In genomic region chr10:6669269-6669859, GRCh38 we compare ENCODE assay signal across 8 cellular contexts.
DNase-seq lines count a peak whose midpoint lies in the region; ATAC-seq, FAIRE-seq and TF ChIP-seq lines count a peak whose summit lies in the region.

No MANE protein-coding gene starts in this region.

- H3K4me1 Mint-ChIP-seq in activated CD8-positive, alpha-beta T cell treated with anti-CD3 and anti-CD28 coated beads for 36 hours (ENCODE audit: low read depth) = peaks cover 24% of the 10 kb centered on the region

- TF ChIP-seq POLR2A in transverse colon (IDR thresholded peaks at IDR 0.05) = no peak

- WGBS in transverse colon (ENCODE audit: low coverage in 1 of 2), 2 donors = 22 to 26% methylated on average over 5 of the region's 5 CpGs

- no peaks in the 10 kb centered on the region for H3K27me3 Mint-ChIP-seq in activated CD8-positive, alpha-beta T cell treated with anti-CD3 and anti-CD28 coated beads for 36 hours

- H3K4me3 ChIP-seq in transverse colon = no peak overlapping the region

- in situ Hi-C loops in transverse colon (cut with MboI; ENCODE audit: low pct_ligation_motif_present in 1 of 4, low pct_unique_long_range_greater_than_20kb in 1 of 4, low sequenced_read_pairs in 3 of 4) = loop anchor here (25.0 kb wide), 3 partner anchors 232 to 743 kb away; partner anchors contain the start of gene SFMBT2 (in 2 of the 4)

- DNase-seq in Kasumi-1 (lab: John Stamatoyannopoulos, UW) (peak; percentile 86 to 92), iPS-NIHi7 (ENCODE audit: extremely low spot score) (peak; percentile 49), transverse colon (no peak), germinal center (ENCODE audit: low spot score) (no peak)
- DNase-seq in activated CD8-positive, alpha-beta T cell treated with anti-CD3 and anti-CD28 coated beads for 36 hours = peak; percentile 44

- H3K27ac ChIP-seq in transverse colon = no peak overlapping the region

- H3K9me3 ChIP-seq in transverse colon = no peaks in the 10 kb centered on the region

- intact Hi-C loops in activated CD8-positive, alpha-beta T cell treated with anti-CD3 and anti-CD28 coated beads for 36 hours (cut with micrococcal nuclease) = loop anchor here (5.0 kb wide), 1 partner anchor 252 kb away; no protein-coding TSS in a partner anchor
- intact Hi-C loops in transverse colon (cut with DNase I; ENCODE audit: low total_unique reads) = no loop called here

- no peaks in the 10 kb centered on the region for H3K36me3 ChIP-seq in transverse colon

- H3K4me1 ChIP-seq in transverse colon = no peaks in the 10 kb centered on the region

- POLR2A ChIA-PET in activated CD8-positive, alpha-beta T cell treated with anti-CD3 and anti-CD28 coated beads for 36 hours (lab: Charles Lee) = interaction anchor here (1.2 kb wide), 1 partner anchor 87 kb away, joined by 3 read pairs; no protein-coding TSS in a partner anchor

- peak; percentile 83 for TF ChIP-seq CTCF in activated CD8-positive, alpha-beta T cell treated with anti-CD3 and anti-CD28 coated beads for 36 hours (IDR thresholded peaks at IDR 0.05)
- TF ChIP-seq CTCF in transverse colon (IDR thresholded peaks at IDR 0.05) = peak; percentile 44 to 61 (median 58)

- peak; percentile 65 for FAIRE-seq in G401.6 (lab: Jason Lieb, UNC)

- H3K27me3 ChIP-seq in transverse colon = peaks cover 13% of the 10 kb centered on the region

- H3K4me3 Mint-ChIP-seq in activated CD8-positive, alpha-beta T cell treated with anti-CD3 and anti-CD28 coated beads for 36 hours = no peak overlapping the region

- H3K9me3 Mint-ChIP-seq in activated CD8-positive, alpha-beta T cell treated with anti-CD3 and anti-CD28 coated beads for 36 hours = no peaks in the 10 kb centered on the region

- no peak for TF ChIP-seq EP300 in transverse colon (IDR thresholded peaks at IDR 0.05; ENCODE audit: low read depth)

- H3K36me3 Mint-ChIP-seq in activated CD8-positive, alpha-beta T cell treated with anti-CD3 and anti-CD28 coated beads for 36 hours (ENCODE audit: low read depth) = no peaks in the 10 kb centered on the region

- no peak overlapping the region for H3K27ac Mint-ChIP-seq in activated CD8-positive, alpha-beta T cell treated with anti-CD3 and anti-CD28 coated beads for 36 hours

- CTCF ChIA-PET in activated CD8-positive, alpha-beta T cell treated with anti-CD3 and anti-CD28 coated beads for 36 hours (lab: Charles Lee) = interaction anchor here (0.7 to 5.9 kb wide), 27 partner anchors 10 to 268 kb away, joined by 3 to 66 read pairs (median 7); partner anchors contain the start of gene PRKCQ

- ATAC-seq in activated CD8-positive, alpha-beta T cell treated with anti-CD3 and anti-CD28 coated beads for 36 hours = peak; percentile 47
- ATAC-seq in GM21381 (IDR thresholded peaks at IDR 0.05; ENCODE audit: unreplicated experiment) = no peak
- ATAC-seq in GM18520 (IDR thresholded peaks at IDR 0.05; ENCODE audit: unreplicated experiment) = no peak

Comparison
In these comparisons a context has a peak if more than half of its experiments do, and no peak if none do; other contexts are left out.
1. DNase-seq: peak in Kasumi-1 (2 of 2), activated CD8-positive, alpha-beta T cell treated with anti-CD3 and anti-CD28 coated beads for 36 hours (single experiment) and iPS-NIHi7 (single experiment); none in transverse colon (single experiment) and germinal center (single experiment).